In the genomic region with DNA sequence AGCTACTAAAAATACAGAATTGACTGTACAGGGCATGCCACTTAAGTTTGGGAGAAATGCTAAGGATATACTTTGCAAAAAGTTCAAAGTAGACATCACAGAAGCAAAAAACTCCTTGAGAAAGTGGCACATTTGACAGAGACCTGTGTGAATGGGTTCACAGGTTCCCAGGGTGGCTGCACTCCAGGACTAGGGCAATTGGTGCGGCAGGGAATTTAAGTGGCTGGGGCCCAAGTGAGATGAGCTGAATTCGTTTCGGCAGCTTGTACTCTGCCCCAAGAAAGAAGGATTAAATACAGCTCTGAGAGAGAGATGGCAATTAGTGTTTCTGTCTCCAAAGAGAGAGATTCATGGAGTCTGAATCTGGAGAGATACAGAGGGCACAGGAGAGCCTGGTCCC, we compare ENCODE assay signal across 11 cellular contexts.
"Had no signal": no experiment of that assay in that cellular context is flagged by ENCODE, and none has a peak within 500 bp of the region (broad histone marks: within the 10 kb centered on the region; RNA-seq: fewer than 3 reads in every experiment).

No MANE protein-coding gene starts in this region.

- H3K36me3 ChIP-seq: right lobe of liver had no signal

- H3K9me3 ChIP-seq: body of pancreas, right lobe of liver had no signal

- H3K4me1 ChIP-seq: right lobe of liver had no signal

- H3K27me3 ChIP-seq: body of pancreas, right lobe of liver had no signal

- H3K4me3 ChIP-seq: body of pancreas, right lobe of liver had no signal

- H3K27ac ChIP-seq: body of pancreas, right lobe of liver, VCaP had no signal

- DNase-seq: activated CD4-positive, alpha-beta T cell treated with anti-CD3 and anti-CD28 coated beads for 4 hours; activated CD8-positive, alpha-beta memory T cell treated with anti-CD3 and anti-CD28 coated beads for 24 hours; activated naive CD4-positive, alpha-beta T cell treated with anti-CD3 and anti-CD28 coated beads for 36 hours; activated T-cell treated with anti-CD3 and anti-CD28 coated beads for 4 hours; body of pancreas; glutamatergic neuron; right lobe of liver; stimulated activated naive CD4-positive, alpha-beta T cell; T1000; trophoblast cell had no signal
